Comparison of ENCODE assay signal across 1 cellular context in the genomic region with DNA sequence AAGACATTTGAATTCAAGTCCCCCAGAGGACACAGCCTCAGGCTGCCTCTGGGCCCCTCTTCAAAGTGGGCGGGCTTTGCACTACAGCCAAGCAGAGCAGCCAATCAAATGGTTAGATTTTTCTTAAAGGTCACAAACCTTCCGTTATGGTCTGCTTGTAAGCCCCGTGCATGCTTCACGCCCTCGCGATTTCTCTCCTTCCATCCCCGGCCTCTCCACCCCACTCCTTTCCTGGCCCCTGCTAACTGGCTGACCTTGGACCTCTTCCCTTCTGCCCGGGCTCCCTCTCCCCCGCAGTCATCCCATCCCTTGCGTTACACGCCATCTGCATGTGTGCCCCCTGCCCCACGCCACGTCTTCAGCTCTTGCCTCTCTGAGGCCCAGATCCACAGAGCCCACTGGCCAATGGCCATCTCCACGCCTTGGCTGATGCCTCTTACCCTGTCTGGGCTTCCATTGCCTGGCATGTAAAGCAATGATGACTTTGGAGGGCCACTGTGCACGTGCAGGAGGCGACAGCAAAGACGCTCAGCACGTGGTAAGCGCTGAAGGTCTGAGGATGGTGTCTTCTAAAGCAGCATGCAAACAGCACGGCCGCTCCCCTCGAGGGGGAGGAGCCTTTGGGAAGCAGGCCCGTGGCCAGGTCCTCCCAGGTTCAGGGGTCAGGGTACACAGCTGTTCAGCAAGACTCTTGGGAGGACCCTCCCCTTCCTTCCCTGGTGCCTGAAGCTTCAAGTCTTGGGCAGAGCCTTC.
TF ChIP-seq lines count a peak whose summit lies in the region.

No MANE protein-coding gene starts in this region.

TF ChIP-seq in HepG2, 621 proteins besides CTCF, POLR2A, EP300 and RAD21 (continued from another document and continues in another):
- TF ChIP-seq ZHX1 (CRISPR knock-in tag; IDR thresholded peaks at IDR 0.05; ENCODE audit: low read depth) (0 out of 2 replicates have a peak, but pooled peaks have one; percentile 45), ZNF572 (CRISPR knock-in tag; IDR thresholded peaks at IDR 0.05) (0 out of 2 replicates have a peak, but pooled peaks have one; percentile 46), TEAD3 (CRISPR knock-in tag; optimal IDR thresholded peaks at IDR 0.05; ENCODE audit: borderline replicate concordance) (peak; percentile 55), ZBTB20 (CRISPR knock-in tag; IDR thresholded peaks at IDR 0.05; ENCODE audit: borderline replicate concordance, low read depth) (peak; percentile 16; the same call in 1 of the 2 replicates), ZNF317 (CRISPR knock-in tag; IDR thresholded peaks at IDR 0.05) (0 out of 2 replicates have a peak, but pooled peaks have one; percentile 38), ZNF776 (CRISPR knock-in tag; IDR thresholded peaks at IDR 0.05) (0 out of 2 replicates have a peak, but pooled peaks have one; percentile 70), EEA1 (CRISPR knock-in tag; IDR thresholded peaks at IDR 0.05; ENCODE audit: borderline replicate concordance) (peak; percentile 85), ATF7-NPFF (CRISPR knock-in tag; IDR thresholded peaks at IDR 0.05; ENCODE audit: low read depth) (peak; percentile 75; the same call in 1 of the 2 replicates), WIZ (CRISPR knock-in tag; IDR thresholded peaks at IDR 0.05) (peak; percentile 90), ZMYM4 (CRISPR knock-in tag; IDR thresholded peaks at IDR 0.05) (peak; percentile 61; the same call in 1 of the 2 replicates), ZNF737 (CRISPR knock-in tag; IDR thresholded peaks at IDR 0.05; ENCODE audit: borderline replicate concordance) (peak; percentile 75), TOPORS (CRISPR knock-in tag; IDR thresholded peaks at IDR 0.05) (0 out of 2 replicates have a peak, but pooled peaks have one; percentile 34), ARHGAP35 (CRISPR knock-in tag; IDR thresholded peaks at IDR 0.05; ENCODE audit: borderline replicate concordance) (peak; percentile 79), ZNF160 (CRISPR knock-in tag; IDR thresholded peaks at IDR 0.05) (peak; percentile 39; the same call in 1 of the 2 replicates), PHB2 (IDR thresholded peaks at IDR 0.05; ENCODE audit: partially characterized antibody) (no peak), ZNF691 (CRISPR knock-in tag; IDR thresholded peaks at IDR 0.05; ENCODE audit: borderline replicate concordance, low read depth) (0 out of 2 replicates have a peak, but pooled peaks have one; percentile 18), ZNF552 (CRISPR knock-in tag; IDR thresholded peaks at IDR 0.05; ENCODE audit: borderline replicate concordance) (peak; percentile 76; the same call in 1 of the 2 replicates), ZNF83 (CRISPR knock-in tag; IDR thresholded peaks at IDR 0.05; ENCODE audit: borderline replicate concordance) (0 out of 2 replicates have a peak, but pooled peaks have one; percentile 58), THYN1 (CRISPR knock-in tag; IDR thresholded peaks at IDR 0.05; ENCODE audit: borderline replicate concordance, low read depth) (no peak), ZNF780A (CRISPR knock-in tag; IDR thresholded peaks at IDR 0.05) (0 out of 2 replicates have a peak, but pooled peaks have one; percentile 41), NFRKB (IDR thresholded peaks at IDR 0.05) (no peak), NFE2L2 (IDR thresholded peaks at IDR 0.05; ENCODE audit: low read length) (no peak), ZNF616 (CRISPR knock-in tag; IDR thresholded peaks at IDR 0.05; ENCODE audit: low read depth) (no peak), TCF7L2 (IDR thresholded peaks at IDR 0.05; ENCODE audit: low read depth, low read length) (no peak), ZNF318 (CRISPR knock-in tag; IDR thresholded peaks at IDR 0.05) (0 out of 2 replicates have a peak, but pooled peaks have one; percentile 14), ARNT2 (CRISPR knock-in tag; IDR thresholded peaks at IDR 0.05; ENCODE audit: low read depth) (0 out of 2 replicates have a peak, but pooled peaks have one; percentile 74), MYC (CRISPR knock-in tag; IDR thresholded peaks at IDR 0.05; ENCODE audit: borderline replicate concordance) (peak; percentile 76), ZBTB37 (CRISPR knock-in tag; IDR thresholded peaks at IDR 0.05) (no peak), ZNF329 (CRISPR knock-in tag; IDR thresholded peaks at IDR 0.05; ENCODE audit: low read depth) (0 out of 2 replicates have a peak, but pooled peaks have one; percentile 29), ZNF451 (CRISPR knock-in tag; IDR thresholded peaks at IDR 0.05) (0 out of 2 replicates have a peak, but pooled peaks have one; percentile 17), SAFB2 (CRISPR knock-in tag; IDR thresholded peaks at IDR 0.05; ENCODE audit: borderline replicate concordance, low read depth) (peak; percentile 83; the same call in 1 of the 2 replicates), ZXDC (CRISPR knock-in tag; IDR thresholded peaks at IDR 0.05) (peak; percentile 19; the same call in 1 of the 2 replicates), AHR (CRISPR knock-in tag; IDR thresholded peaks at IDR 0.05) (no peak; the same call in 1 of the 2 replicates), KLF6 (CRISPR knock-in tag; IDR thresholded peaks at IDR 0.05) (no peak)
- TF ChIP-seq, protein P1, sequence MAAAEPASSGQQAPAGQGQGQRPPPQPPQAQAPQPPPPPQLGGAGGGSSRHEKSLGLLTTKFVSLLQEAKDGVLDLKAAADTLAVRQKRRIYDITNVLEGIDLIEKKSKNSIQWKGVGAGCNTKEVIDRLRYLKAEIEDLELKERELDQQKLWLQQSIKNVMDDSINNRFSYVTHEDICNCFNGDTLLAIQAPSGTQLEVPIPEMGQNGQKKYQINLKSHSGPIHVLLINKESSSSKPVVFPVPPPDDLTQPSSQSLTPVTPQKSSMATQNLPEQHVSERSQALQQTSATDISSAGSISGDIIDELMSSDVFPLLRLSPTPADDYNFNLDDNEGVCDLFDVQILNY (CRISPR knock-in tag; conservative IDR thresholded peaks at IDR 0.05) = peak; percentile 43; the same call in 1 of the 2 replicates
- TF ChIP-seq, protein P2, sequence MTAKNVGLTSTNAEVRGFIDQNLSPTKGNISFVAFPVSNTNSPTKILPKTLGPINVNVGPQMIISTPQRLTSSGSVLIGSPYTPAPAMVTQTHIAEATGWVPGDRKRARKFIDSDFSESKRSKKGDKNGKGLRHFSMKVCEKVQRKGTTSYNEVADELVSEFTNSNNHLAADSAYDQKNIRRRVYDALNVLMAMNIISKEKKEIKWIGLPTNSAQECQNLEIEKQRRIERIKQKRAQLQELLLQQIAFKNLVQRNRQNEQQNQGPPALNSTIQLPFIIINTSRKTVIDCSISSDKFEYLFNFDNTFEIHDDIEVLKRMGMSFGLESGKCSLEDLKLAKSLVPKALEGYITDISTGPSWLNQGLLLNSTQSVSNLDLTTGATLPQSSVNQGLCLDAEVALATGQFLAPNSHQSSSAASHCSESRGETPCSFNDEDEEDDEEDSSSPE (CRISPR knock-in tag; IDR thresholded peaks at IDR 0.05) = peak; percentile 64; the same call in 1 of the 2 replicates
- TF ChIP-seq, protein P3, sequence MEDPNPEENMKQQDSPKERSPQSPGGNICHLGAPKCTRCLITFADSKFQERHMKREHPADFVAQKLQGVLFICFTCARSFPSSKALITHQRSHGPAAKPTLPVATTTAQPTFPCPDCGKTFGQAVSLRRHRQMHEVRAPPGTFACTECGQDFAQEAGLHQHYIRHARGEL (CRISPR knock-in tag; IDR thresholded peaks at IDR 0.05) = peak; percentile 87; the same call in 1 of the 2 replicates
